Comparison of ENCODE assay signal across 19 cellular contexts in genomic region chr11:9057032-9057431, GRCh38. TPM values are rescaled to one million over a fixed set of nuclear protein-coding genes. Genes with fewer than 3 reads are reported as not detected.
DNase-seq lines count a peak whose midpoint lies in the region; ATAC-seq and TF ChIP-seq lines count a peak whose summit lies in the region.
"Had no signal": no experiment of that assay in that cellular context is flagged by ENCODE, and none has a peak within 500 bp of the region (broad histone marks: within the 10 kb centered on the region; RNA-seq: fewer than 3 reads in every experiment).

No MANE protein-coding gene starts in this region.

- H3K4me3 Mint-ChIP-seq in stimulated activated naive B cell treated with anti-CD40 and anti-IgM and Interleukin-4, amounts not matched to agents 10 μg/mL and 1 μg/mL and 100 μg/mL, for 72 hours, result no peak overlapping the region
- H3K4me3 Mint-ChIP-seq: GM23338, naive B cell had no signal

- no peaks in the 10 kb centered on the region for H3K9me3 Mint-ChIP-seq in stimulated activated naive B cell treated with anti-CD40 and anti-IgM and Interleukin-4, amounts not matched to agents 10 μg/mL and 1 μg/mL and 100 μg/mL, for 72 hours
- H3K9me3 Mint-ChIP-seq: GM23338, naive B cell had no signal

- peak; percentile 86 for DNase-seq in LNCaP clone FGC (ENCODE audit: low read depth)
- peak; percentile 6 for DNase-seq in NCI-H82 treated with DMSO at 0.1 percent for 48 hours (lab: John Stamatoyannopoulos, UW; ENCODE audit: unreplicated experiment)
- peak; percentile 4 for DNase-seq in fibroblast of the conjunctiva (ENCODE audit: low read depth)
- DNase-seq in uterus, result no peak
- no peak for DNase-seq in epidermal melanocyte (ENCODE audit: insufficient read length, low spot score)
- DNase-seq in stimulated activated naive B cell treated with anti-CD40 and anti-IgM and Interleukin-4, amounts not matched to agents 10 μg/mL and 1 μg/mL and 100 μg/mL, for 72 hours, result no peak
- no peak for DNase-seq in coronary artery (ENCODE audit: low spot score)
- DNase-seq: activated naive CD4-positive, alpha-beta T cell treated with anti-CD3 and anti-CD28 coated beads, Interleukin-2, amount 50 U/mL, for 16 hours; activated T-cell treated with anti-CD3 and anti-CD28 coated beads for 4 hours; BE2C; brain microvascular endothelial cell; dermis blood vessel endothelial cell; naive B cell; NCI-H1436; Peyer's patch had no signal

- H3K36me3 Mint-ChIP-seq in stimulated activated naive B cell treated with anti-CD40 and anti-IgM and Interleukin-4, amounts not matched to agents 10 μg/mL and 1 μg/mL and 100 μg/mL, for 72 hours, result no peaks in the 10 kb centered on the region
- H3K36me3 Mint-ChIP-seq: naive B cell had no signal

- ATAC-seq in stimulated activated naive B cell treated with anti-CD40 and anti-IgM and Interleukin-4, amounts not matched to agents 10 μg/mL and 1 μg/mL and 100 μg/mL, for 72 hours (replicated peaks), result no peak

- H3K27ac ChIP-seq in C4-2B (peak overlapping the region; percentile 47; the same call in 1 of the 2 replicates), uterus (peak overlapping the region in 1 of 2 donors; percentile 43), coronary artery (peak overlapping the region in 1 of 2 donors; percentile 11)
- H3K27ac ChIP-seq: brain microvascular endothelial cell, Peyer's patch had no signal

- no peak for TF ChIP-seq CTCF in C4-2B (conservative IDR thresholded peaks at IDR 0.05)
- TF ChIP-seq CTCF in LNCaP clone FGC (IDR thresholded peaks at IDR 0.05; ENCODE audit: control insufficient read depth, extremely low read depth, insufficient read depth), result no peak
- TF ChIP-seq CTCF in uterus (IDR thresholded peaks at IDR 0.05), result no peak
- no peak for TF ChIP-seq CTCF in coronary artery (IDR thresholded peaks at IDR 0.05)

- H3K27me3 ChIP-seq in uterus, result no peaks in the 10 kb centered on the region
- H3K27me3 ChIP-seq: BE2C, brain microvascular endothelial cell, Peyer's patch, tibial nerve had no signal

- intact Hi-C loops in uterus (cut with DNase I; ENCODE audit: low total_unique reads), result no loop called here

- H3K9me3 ChIP-seq in uterus, result no peaks in the 10 kb centered on the region
- H3K9me3 ChIP-seq: BE2C, Peyer's patch, tibial nerve had no signal

- H3K27ac Mint-ChIP-seq in stimulated activated naive B cell treated with anti-CD40 and anti-IgM and Interleukin-4, amounts not matched to agents 10 μg/mL and 1 μg/mL and 100 μg/mL, for 72 hours, result no peak overlapping the region
- H3K27ac Mint-ChIP-seq: GM23338, naive B cell, progenitor cell of endocrine pancreas had no signal

- peaks cover 0 to 3% of the 10 kb centered on the region in 2 donors for H3K27me3 Mint-ChIP-seq in stimulated activated naive B cell treated with anti-CD40 and anti-IgM and Interleukin-4, amounts not matched to agents 10 μg/mL and 1 μg/mL and 100 μg/mL, for 72 hours

- no peak for TF ChIP-seq POLR2A in uterus (IDR thresholded peaks at IDR 0.05)

- H3K36me3 ChIP-seq in uterus, result no peaks in the 10 kb centered on the region
- H3K36me3 ChIP-seq: BE2C, brain microvascular endothelial cell, Peyer's patch, tibial nerve had no signal

- no peak overlapping the region for H3K4me3 ChIP-seq in LNCaP clone FGC (ENCODE audit: low read depth, low read length)
- no peak overlapping the region for H3K4me3 ChIP-seq in uterus
- no peak overlapping the region for H3K4me3 ChIP-seq in coronary artery
- H3K4me3 ChIP-seq: GM23338, Peyer's patch, tibial nerve had no signal

- H3K4me1 Mint-ChIP-seq in stimulated activated naive B cell treated with anti-CD40 and anti-IgM and Interleukin-4, amounts not matched to agents 10 μg/mL and 1 μg/mL and 100 μg/mL, for 72 hours, result peaks cover 5 to 7% of the 10 kb centered on the region in 2 donors
- H3K4me1 Mint-ChIP-seq: naive B cell had no signal

- H3K4me1 ChIP-seq in uterus, result no peaks in the 10 kb centered on the region
- H3K4me1 ChIP-seq: BE2C, Peyer's patch had no signal

RNA-seq across cellular contexts. Expression of gene SCUBE2, which starts 34.4 kb away (rescaled TPM):
- total RNA-seq in uterus, result 10 to 100 TPM in 1 of 4 donors, 1 to 10 TPM in 2, under 1 TPM in 1; 0.88 to 66.8 (median 5.9) TPM

RNA-seq across cellular contexts. Expression of gene NRIP3, which starts 53.2 kb away (rescaled TPM):
- total RNA-seq in uterus, result 1 to 10 TPM in 3 of 4 donors, under 1 TPM in 1; 0.29 to 6.8 (median 3.8) TPM

Comparison
In these comparisons a context has a peak if more than half of its experiments do, and no peak if none do; other contexts are left out.
1. DNase-seq: peak in LNCaP clone FGC (single experiment), NCI-H82 treated with DMSO at 0.1 percent for 48 hours (single experiment) and fibroblast of the conjunctiva (single experiment); none in uterus (0 of 2), epidermal melanocyte (single experiment), stimulated activated naive B cell treated with anti-CD40 and anti-IgM and Interleukin-4, amounts not matched to agents 10 μg/mL and 1 μg/mL and 100 μg/mL, for 72 hours (single experiment) and coronary artery (single experiment).